ENCODE assay signal across 8 cellular contexts in genomic region chr1:157993179-157994080, GRCh38. TPM values are rescaled to one million over a fixed set of nuclear protein-coding genes. Genes with fewer than 3 reads are reported as not detected.
DNase-seq lines count a peak whose midpoint lies in the region; ATAC-seq and TF ChIP-seq lines count a peak whose summit lies in the region.

TSS of gene KIRREL1 (plus strand) at chr1:157993645. CDS start at chr1:157993677, 32 bp downstream.

- intact Hi-C loops in dorsolateral prefrontal cortex (cut with DNase I): loop anchor here (2.0 to 10.0 kb wide), 5 partner anchors 44 to 131 kb away; a partner anchor contains a TSS

- H3K27ac ChIP-seq in dorsolateral prefrontal cortex (peak within 1 kb of the TSS in 31 of 59 donors; percentile 11 to 83 (median 47)), liver (ENCODE audit: low read depth in 1 of 2, low read length in 2 of 2) (peak within 1 kb of the TSS; percentile 69 to 70), suprapubic skin (peak within 1 kb of the TSS; percentile 92)
- no peak within 1 kb of the TSS for H3K27ac ChIP-seq in effector memory CD4-positive, alpha-beta T cell (ENCODE audit: insufficient read depth, low read length, poor library complexity, severe bottlenecking)

- H3K4me3 ChIP-seq in NT2/D1 (ENCODE audit: insufficient read length, low read depth) (peak within 1 kb of the TSS; percentile 90), dorsolateral prefrontal cortex (peak within 1 kb of the TSS; percentile 33 to 74 (median 62)), liver (ENCODE audit: low read depth in 1 of 3, low read length in 3 of 3) (peak within 1 kb of the TSS in 2 of 3 donors; percentile 25 to 59), suprapubic skin (peak within 1 kb of the TSS; percentile 87)
- H3K4me3 ChIP-seq in effector memory CD4-positive, alpha-beta T cell (ENCODE audit: insufficient read depth, low read depth, low read length, poor library complexity, severe bottlenecking): no peak within 1 kb of the TSS

- H3K9me3 ChIP-seq in NT2/D1 (ENCODE audit: insufficient read depth, low read length) (no peaks in the 10 kb centered on the region), liver (ENCODE audit: control insufficient read depth in 4 of 4, low read length in 3 of 4) (no peaks in the 10 kb centered on the region), suprapubic skin (no peaks in the 10 kb centered on the region)
- H3K9me3 ChIP-seq in effector memory CD4-positive, alpha-beta T cell (ENCODE audit: control insufficient read depth, low read length): no peaks in the 10 kb centered on the region

- TF ChIP-seq CTCF in dorsolateral prefrontal cortex (IDR thresholded peaks at IDR 0.05 in 54 of 56, conservative IDR thresholded peaks at IDR 0.05 in 2 of 56; ENCODE audit: low read depth in 1 of 56, partially characterized antibody in 56 of 56) (peak in 3 of 56 donors; percentile 16 to 28 (median 16)), liver (IDR thresholded peaks at IDR 0.05; ENCODE audit: low read depth, low read length, missing input control) (no peak), suprapubic skin (IDR thresholded peaks at IDR 0.05) (no peak)

- no peak for TF ChIP-seq EP300 in suprapubic skin (IDR thresholded peaks at IDR 0.05)

- H3K9ac ChIP-seq in NT2/D1 (ENCODE audit: insufficient read length, low read depth): peak within 1 kb of the TSS; percentile 97
- no peak within 1 kb of the TSS for H3K9ac ChIP-seq in liver (ENCODE audit: low read depth in 1 of 2, low read length in 2 of 2)

- no peak for ATAC-seq in GM21528 (IDR thresholded peaks at IDR 0.05; ENCODE audit: low FRiP score, unreplicated experiment)

- WGBS in liver: 1% methylated on average over 75 of the region's 75 CpGs
- WGBS in suprapubic skin: under 1% methylated on average over 28 of the region's 75 CpGs

- H3K4me1 ChIP-seq in NT2/D1 (ENCODE audit: insufficient read depth, insufficient read length): peaks cover 13% of the 10 kb centered on the region
- peaks cover 0 to 8% (median 4%) of the 10 kb centered on the region in 4 donors for H3K4me1 ChIP-seq in liver (ENCODE audit: control insufficient read depth in 4 of 4, insufficient read depth in 4 of 4, low read length in 3 of 4)
- peaks cover 32% of the 10 kb centered on the region for H3K4me1 ChIP-seq in suprapubic skin
- H3K4me1 ChIP-seq in effector memory CD4-positive, alpha-beta T cell (ENCODE audit: control insufficient read depth, insufficient read depth, low read length, poor library complexity, severe bottlenecking): peaks cover 7% of the 10 kb centered on the region

- TF ChIP-seq POLR2A in suprapubic skin (IDR thresholded peaks at IDR 0.05): no peak

- H3K27me3 ChIP-seq in NT2/D1 (ENCODE audit: insufficient read depth, insufficient read length) (peaks cover 3% of the 10 kb centered on the region), dorsolateral prefrontal cortex (peaks cover 0 to 44% (median 13%) of the 10 kb centered on the region in 45 donors), liver (ENCODE audit: control insufficient read depth in 4 of 4, insufficient read depth in 4 of 4, low read length in 3 of 4) (peaks cover 0 to 8% (median 3%) of the 10 kb centered on the region in 4 donors), suprapubic skin (no peaks in the 10 kb centered on the region)
- H3K27me3 ChIP-seq in effector memory CD4-positive, alpha-beta T cell (replicated peaks; ENCODE audit: control insufficient read depth, insufficient read depth, low read length, poor library complexity, severe bottlenecking): peaks cover 15% of the 10 kb centered on the region

- peaks cover 29% of the 10 kb centered on the region for H3K36me3 ChIP-seq in NT2/D1 (ENCODE audit: insufficient read depth, insufficient read length, low read length)
- H3K36me3 ChIP-seq in liver (ENCODE audit: control insufficient read depth in 4 of 4, insufficient read depth in 3 of 4, low read depth in 1 of 4, low read length in 3 of 4): no peaks in the 10 kb centered on the region
- no peaks in the 10 kb centered on the region for H3K36me3 ChIP-seq in suprapubic skin
- no peaks in the 10 kb centered on the region for H3K36me3 ChIP-seq in effector memory CD4-positive, alpha-beta T cell (ENCODE audit: control insufficient read depth, insufficient read depth, low read length)

- peak; percentile 26 for DNase-seq in NCI-H1694 treated with DMSO at 0.1 percent for 48 hours (lab: John Stamatoyannopoulos, UW)
- no peak for DNase-seq in NCI-H1694 (lab: John Stamatoyannopoulos, UW)
- DNase-seq in NT2/D1 (ENCODE audit: low read depth, low spot score): no peak
- peak in 1 of 10 donors; percentile 52 for DNase-seq in dorsolateral prefrontal cortex
- DNase-seq in suprapubic skin (ENCODE audit: low spot score in 2 of 2): peak in 1 of 2 donors; percentile 82
- DNase-seq in effector memory CD4-positive, alpha-beta T cell: no peak

- TF ChIP-seq RAD21 in liver (IDR thresholded peaks at IDR 0.05): no peak

TF ChIP-seq in liver, 16 proteins besides CTCF, POLR2A, EP300 and RAD21:
- TF ChIP-seq TAF1 (conservative IDR thresholded peaks at IDR 0.05) (no peak), FOXA2 (IDR thresholded peaks at IDR 0.05) (no peak), GABPA (IDR thresholded peaks at IDR 0.05 in 1 of 2, conservative IDR thresholded peaks at IDR 0.05 in 1 of 2) (no peak), EGR1 (IDR thresholded peaks at IDR 0.05; ENCODE audit: low read depth in 2 of 2) (no peak), NR2F2 (IDR thresholded peaks at IDR 0.05) (no peak), FOXA1 (IDR thresholded peaks at IDR 0.05) (no peak), HNF4G (IDR thresholded peaks at IDR 0.05) (no peak), MAX (IDR thresholded peaks at IDR 0.05) (no peak), REST (IDR thresholded peaks at IDR 0.05) (no peak), ATF3 (IDR thresholded peaks at IDR 0.05) (no peak), HNF4A (conservative IDR thresholded peaks at IDR 0.05) (no peak), ZBTB33 (IDR thresholded peaks at IDR 0.05) (no peak), YY1 (IDR thresholded peaks at IDR 0.05) (no peak), JUND (IDR thresholded peaks at IDR 0.05) (no peak), SP1 (IDR thresholded peaks at IDR 0.05) (no peak), RXRA (IDR thresholded peaks at IDR 0.05) (no peak)

RNA-seq across cellular contexts. Expression of gene KIRREL1, which starts in this region (rescaled TPM):
- total RNA-seq in dorsolateral prefrontal cortex (10 to 100 TPM in 1 of 120 experiments, 1 to 10 TPM in 119; 1.9 to 13.9 (median 4.1) TPM), liver (1 to 10 TPM; 3.6 to 6.0 TPM), suprapubic skin (10 to 100 TPM; 12.5 to 18.9 (median 15.5) TPM)
- 1 to 10 TPM in 1 of 2 donors, under 1 TPM in 1; 0.82 to 2.6 TPM for polyA plus RNA-seq in liver
